Comparison of ENCODE assay signal across 23 cellular contexts in genomic region chr16:15873737-15874136, GRCh38. TPM values are rescaled to one million over a fixed set of nuclear protein-coding genes. Genes with fewer than 3 reads are reported as not detected.
DNase-seq lines count a peak whose midpoint lies in the region; ATAC-seq and TF ChIP-seq lines count a peak whose summit lies in the region.
"Had no signal": no experiment of that assay in that cellular context is flagged by ENCODE, and none has a peak within 500 bp of the region (broad histone marks: within the 10 kb centered on the region; RNA-seq: fewer than 3 reads in every experiment).

No MANE protein-coding gene starts in this region.

- TF ChIP-seq RAD21 in liver (IDR thresholded peaks at IDR 0.05), result no peak

- H3K4me1 ChIP-seq in liver (ENCODE audit: control insufficient read depth in 4 of 4, insufficient read depth in 4 of 4, low read length in 3 of 4), result no peaks in the 10 kb centered on the region
- peaks cover 0 to 30% (median 24%) of the 10 kb centered on the region in 4 donors for H3K4me1 ChIP-seq in sigmoid colon
- H3K4me1 ChIP-seq: SJCRH30 had no signal

- intact Hi-C loops in sigmoid colon (cut with DNase I), result loop anchor here (2.0 kb wide), 1 partner anchor 255 kb away; no protein-coding TSS in a partner anchor

- ATAC-seq in activated CD8-positive, alpha-beta memory T cell treated with anti-CD3 and anti-CD28 coated beads, Interleukin-2, amount 10 ng/mL, durations not matched to agents 7 days and 5 days, result no peak
- no peak for ATAC-seq in HG03139 (IDR thresholded peaks at IDR 0.05; ENCODE audit: unreplicated experiment)
- ATAC-seq: HCT116, Right ventricle myocardium inferior had no signal

- no peak overlapping the region for H3K4me3 ChIP-seq in liver (ENCODE audit: low read depth in 1 of 3, low read length in 3 of 3)
- no peak overlapping the region for H3K4me3 ChIP-seq in sigmoid colon
- H3K4me3 ChIP-seq: PC-9, SJCRH30 had no signal

- DNase-seq in activated CD8-positive, alpha-beta memory T cell treated with anti-CD3 and anti-CD28 coated beads, Interleukin-2, amount 10 ng/mL, durations not matched to agents 7 days and 5 days, result no peak
- DNase-seq in activated CD8-positive, alpha-beta memory T cell treated with anti-CD3 and anti-CD28 coated beads, Interleukin-2, amount 50 U/mL, for 4 hours, result no peak
- DNase-seq in sigmoid colon (no peak), cortex of kidney (lab: John Stamatoyannopoulos, UW) (no peak)
- DNase-seq in activated CD4-positive, alpha-beta T cell treated with anti-CD3 and anti-CD28 coated beads for 4 hours, result no peak
- DNase-seq: Calu3, DMS153, DND-41, KBM-7, MM.1S, NCI-H2029, NCI-H446 treated with DMSO at 0.1 percent for 48 hours, NCI-H526, PC-9, SJCRH30 had no signal

- H3K9me3 ChIP-seq in liver (ENCODE audit: control insufficient read depth in 4 of 4, low read length in 3 of 4), result no peaks in the 10 kb centered on the region
- H3K9me3 ChIP-seq in sigmoid colon, result no peaks in the 10 kb centered on the region
- H3K9me3 ChIP-seq: SJCRH30 had no signal

- H3K27me3 ChIP-seq in liver (ENCODE audit: control insufficient read depth in 4 of 4, insufficient read depth in 4 of 4, low read length in 3 of 4) (no peaks in the 10 kb centered on the region), sigmoid colon (no peaks in the 10 kb centered on the region)
- H3K27me3 ChIP-seq: SJCRH30 had no signal

- H3K4me1 Mint-ChIP-seq in activated CD8-positive, alpha-beta memory T cell treated with anti-CD3 and anti-CD28 coated beads, Interleukin-2, amount 10 ng/mL, durations not matched to agents 7 days and 5 days, result no peaks in the 10 kb centered on the region
- H3K4me1 Mint-ChIP-seq: B cell had no signal

- H3K27ac Mint-ChIP-seq in activated CD8-positive, alpha-beta memory T cell treated with anti-CD3 and anti-CD28 coated beads, Interleukin-2, amount 10 ng/mL, durations not matched to agents 7 days and 5 days, result peak overlapping the region; percentile 52
- H3K27ac Mint-ChIP-seq: B cell had no signal

- TF ChIP-seq EP300 in sigmoid colon (IDR thresholded peaks at IDR 0.05), result no peak

- H3K27ac ChIP-seq in liver (ENCODE audit: low read depth in 1 of 2, low read length in 2 of 2) (no peak overlapping the region), sigmoid colon (peak overlapping the region; percentile 71 to 83 (median 74))
- H3K27ac ChIP-seq: 22Rv1, PC-9, SJCRH30 had no signal

- no peaks in the 10 kb centered on the region for H3K9me3 Mint-ChIP-seq in activated CD8-positive, alpha-beta memory T cell treated with anti-CD3 and anti-CD28 coated beads, Interleukin-2, amount 10 ng/mL, durations not matched to agents 7 days and 5 days (ENCODE audit: low read depth)

- H3K36me3 Mint-ChIP-seq in activated CD8-positive, alpha-beta memory T cell treated with anti-CD3 and anti-CD28 coated beads, Interleukin-2, amount 10 ng/mL, durations not matched to agents 7 days and 5 days, result peaks cover 30% of the 10 kb centered on the region

- WGBS in liver, result 93% methylated on average over 1 of the region's 1 CpG
- WGBS in sigmoid colon, 2 donors, result 95 to 98% methylated on average over 1 of the region's 1 CpG

- TF ChIP-seq POLR2A in sigmoid colon (IDR thresholded peaks at IDR 0.05), result no peak

- no peak overlapping the region for H3K4me3 Mint-ChIP-seq in activated CD8-positive, alpha-beta memory T cell treated with anti-CD3 and anti-CD28 coated beads, Interleukin-2, amount 10 ng/mL, durations not matched to agents 7 days and 5 days
- H3K4me3 Mint-ChIP-seq: B cell had no signal

- H3K36me3 ChIP-seq in liver (ENCODE audit: control insufficient read depth in 4 of 4, insufficient read depth in 3 of 4, low read depth in 1 of 4, low read length in 3 of 4), result peaks cover 6 to 28% (median 14%) of the 10 kb centered on the region in 4 donors
- peaks cover 0 to 46% (median 2%) of the 10 kb centered on the region in 4 donors for H3K36me3 ChIP-seq in sigmoid colon

- TF ChIP-seq CTCF in liver (IDR thresholded peaks at IDR 0.05; ENCODE audit: low read depth, low read length, missing input control) (no peak), sigmoid colon (IDR thresholded peaks at IDR 0.05) (no peak)

- no peaks in the 10 kb centered on the region for H3K27me3 Mint-ChIP-seq in activated CD8-positive, alpha-beta memory T cell treated with anti-CD3 and anti-CD28 coated beads, Interleukin-2, amount 10 ng/mL, durations not matched to agents 7 days and 5 days
- H3K27me3 Mint-ChIP-seq: B cell had no signal

- CTCF ChIA-PET in activated CD8-positive, alpha-beta memory T cell treated with anti-CD3 and anti-CD28 coated beads, Interleukin-2, amount 10 ng/mL, durations not matched to agents 7 days and 5 days (lab: Charles Lee), result interaction anchor here (1.3 to 2.8 kb wide), 5 partner anchors 10 to 254 kb away, joined by 3 to 11 read pairs (median 7); partner anchors contain the start of gene CEP20

- H3K9ac ChIP-seq in liver (ENCODE audit: low read depth in 1 of 2, low read length in 2 of 2), result no peak overlapping the region

TF ChIP-seq in liver, 16 proteins besides CTCF, POLR2A, EP300 and RAD21:
- TF ChIP-seq HNF4G (IDR thresholded peaks at IDR 0.05) (peak; percentile 6), RXRA (IDR thresholded peaks at IDR 0.05) (peak in 1 of 2 donors; percentile 18), HNF4A (conservative IDR thresholded peaks at IDR 0.05) (peak; percentile 56 to 65), SP1 (IDR thresholded peaks at IDR 0.05) (no peak), MAX (IDR thresholded peaks at IDR 0.05) (no peak), YY1 (IDR thresholded peaks at IDR 0.05) (no peak)

RNA-seq across cellular contexts. Expression of gene CEP20, which starts 14.7 kb away (rescaled TPM):
- total RNA-seq in activated CD8-positive, alpha-beta memory T cell treated with anti-CD3 and anti-CD28 coated beads, Interleukin-2, amount 10 ng/mL, durations not matched to agents 7 days and 5 days, result 10 to 100 TPM; 30.6 to 43.6 TPM
- total RNA-seq in liver (10 to 100 TPM; 13.2 to 19.2 TPM), sigmoid colon (10 to 100 TPM; 29.5 to 44.2 (median 34.7) TPM)
- polyA plus RNA-seq in liver (10 to 100 TPM; 10.7 to 13.4 TPM), sigmoid colon (10 to 100 TPM; 23.9 to 34.9 (median 30.6) TPM)

RNA-seq across cellular contexts. Expression of gene MYH11, which starts 16.9 kb away (rescaled TPM):
- under 1 TPM in 1 of 2 experiments, not detected in 1; 0.06 TPM for total RNA-seq in activated CD8-positive, alpha-beta memory T cell treated with anti-CD3 and anti-CD28 coated beads, Interleukin-2, amount 10 ng/mL, durations not matched to agents 7 days and 5 days
- 10 to 100 TPM in 1 of 2 donors, under 1 TPM in 1; 0.51 to 33.7 TPM for total RNA-seq in liver
- 1 to 10 TPM; 1.1 to 6.9 TPM for polyA plus RNA-seq in liver
- over 10,000 TPM in 1 of 4 donors, 1,000 to 10,000 TPM in 3; 4,282 to 11,818 (median 7,071) TPM for total RNA-seq in sigmoid colon
- 100 to 1,000 TPM in 1 of 3 donors, 10 to 100 TPM in 1, 1 to 10 TPM in 1; 5.1 to 262 (median 31.8) TPM for polyA plus RNA-seq in sigmoid colon
- total RNA-seq: HT-29, RPMI7951 had no signal

Comparison
In these comparisons a context has a peak if more than half of its experiments do, and no peak if none do; other contexts are left out.
1. H3K27ac ChIP-seq: peak in sigmoid colon (4 of 4); none in liver (0 of 2).
2. RNA of gene MYH11, which starts 16.9 kb away (total RNA-seq): 4,282 to 11,818 TPM in sigmoid colon; 0.51 to 33.7 TPM in liver and 0.06 TPM in activated CD8-positive, alpha-beta memory T cell treated with anti-CD3 and anti-CD28 coated beads, Interleukin-2, amount 10 ng/mL, durations not matched to agents 7 days and 5 days; every median in the first group is over 100 times any median in the second.